ENCODE assay signal across 21 cellular contexts in genomic region chr3:40597441-40597840, GRCh38.
DNase-seq lines count a peak whose midpoint lies in the region; ATAC-seq, FAIRE-seq and TF ChIP-seq lines count a peak whose summit lies in the region.
"Had no signal": no experiment of that assay in that cellular context is flagged by ENCODE, and none has a peak within 500 bp of the region (broad histone marks: within the 10 kb centered on the region; RNA-seq: fewer than 3 reads in every experiment).

No MANE protein-coding gene starts in this region.

- no peaks in the 10 kb centered on the region for H3K9me3 Mint-ChIP-seq in activated naive CD8-positive, alpha-beta T cell treated with anti-CD3 and anti-CD28 coated beads, Interleukin-2, amount 50 U/mL, for 24 hours
- no peaks in the 10 kb centered on the region for H3K9me3 Mint-ChIP-seq in activated naive CD8-positive, alpha-beta T cell treated with anti-CD3 and anti-CD28 coated beads for 36 hours
- H3K9me3 Mint-ChIP-seq: activated naive CD8-positive, alpha-beta T cell treated with anti-CD3 and anti-CD28 coated beads, Interleukin-2, amount 10 ng/mL, durations not matched to agents 7 days and 5 days had no signal

- peak; percentile 66 for ATAC-seq in activated naive CD8-positive, alpha-beta T cell treated with anti-CD3 and anti-CD28 coated beads, Interleukin-2, amount 50 U/mL, for 24 hours

- TF ChIP-seq CTCF in fibroblast of mammary gland (conservative IDR thresholded peaks at IDR 0.05; ENCODE audit: control insufficient read depth, insufficient read depth, low read depth, low read length) (no peak), D721Med (IDR thresholded peaks at IDR 0.05; ENCODE audit: insufficient read depth, missing control alignments) (no peak)

- no peaks in the 10 kb centered on the region for H3K36me3 Mint-ChIP-seq in activated naive CD8-positive, alpha-beta T cell treated with anti-CD3 and anti-CD28 coated beads, Interleukin-2, amount 50 U/mL, for 24 hours (ENCODE audit: low read depth)
- no peaks in the 10 kb centered on the region for H3K36me3 Mint-ChIP-seq in activated naive CD8-positive, alpha-beta T cell treated with anti-CD3 and anti-CD28 coated beads for 36 hours
- H3K36me3 Mint-ChIP-seq: activated naive CD8-positive, alpha-beta T cell treated with anti-CD3 and anti-CD28 coated beads, Interleukin-2, amount 10 ng/mL, durations not matched to agents 7 days and 5 days; IgD-negative memory B cell had no signal

- no peaks in the 10 kb centered on the region for H3K4me1 Mint-ChIP-seq in activated naive CD8-positive, alpha-beta T cell treated with anti-CD3 and anti-CD28 coated beads, Interleukin-2, amount 50 U/mL, for 24 hours
- H3K4me1 Mint-ChIP-seq in activated naive CD8-positive, alpha-beta T cell treated with anti-CD3 and anti-CD28 coated beads for 36 hours, result no peaks in the 10 kb centered on the region

- H3K4me3 ChIP-seq in fibroblast of mammary gland (ENCODE audit: control insufficient read depth, low read depth, low read length), result no peak overlapping the region
- H3K4me3 ChIP-seq: esophagus muscularis mucosa, left ventricle myocardium inferior, suprapubic skin, vagina had no signal

- H3K27me3 Mint-ChIP-seq in activated naive CD8-positive, alpha-beta T cell treated with anti-CD3 and anti-CD28 coated beads, Interleukin-2, amount 50 U/mL, for 24 hours, result peaks cover 24% of the 10 kb centered on the region
- H3K27me3 Mint-ChIP-seq in activated naive CD8-positive, alpha-beta T cell treated with anti-CD3 and anti-CD28 coated beads for 36 hours, result peaks cover 26% of the 10 kb centered on the region

- no peak overlapping the region for H3K4me3 Mint-ChIP-seq in activated naive CD8-positive, alpha-beta T cell treated with anti-CD3 and anti-CD28 coated beads, Interleukin-2, amount 50 U/mL, for 24 hours
- H3K4me3 Mint-ChIP-seq in activated naive CD8-positive, alpha-beta T cell treated with anti-CD3 and anti-CD28 coated beads for 36 hours, result no peak overlapping the region
- H3K4me3 Mint-ChIP-seq: activated naive CD8-positive, alpha-beta T cell treated with anti-CD3 and anti-CD28 coated beads, Interleukin-2, amount 10 ng/mL, durations not matched to agents 7 days and 5 days; IgD-negative memory B cell had no signal

- no peak for FAIRE-seq in D721Med (lab: Jason Lieb, UNC)

- DNase-seq in activated naive CD8-positive, alpha-beta T cell treated with anti-CD3 and anti-CD28 coated beads, Interleukin-2, amount 50 U/mL, for 24 hours, result no peak
- DNase-seq in activated naive CD8-positive, alpha-beta T cell treated with anti-CD3 and anti-CD28 coated beads for 36 hours, result no peak
- DNase-seq in SW480 (ENCODE audit: low spot score) (peak; percentile 72), fibroblast of mammary gland (ENCODE audit: low read depth) (peak; percentile 19), D721Med (ENCODE audit: insufficient read length, low spot score) (no peak), cerebellar nuclear complex (lab: John Stamatoyannopoulos, UW) (no peak), anterior cingulate cortex (lab: John Stamatoyannopoulos, UW) (no peak)
- DNase-seq in activated effector memory CD4-positive, alpha-beta T cell treated with anti-CD3 and anti-CD28 coated beads, Interleukin-2, amount 50 U/mL, for 16 hours, result no peak
- DNase-seq: activated naive CD8-positive, alpha-beta T cell treated with anti-CD3 and anti-CD28 coated beads, Interleukin-2, amount 10 ng/mL, durations not matched to agents 7 days and 5 days; activated T-cell treated with anti-CD3 and anti-CD28 coated beads, Interleukin-2, amount 50 U/mL, for 48 hours; central memory CD4-positive, alpha-beta T cell; DMS 273 treated with DMSO at 0.1 percent for 48 hours; effector CD4-positive, alpha-beta T cell; left ventricle myocardium inferior; NCI-H2029; NCI-H446 treated with DMSO at 0.1 percent for 48 hours; stimulated activated CD4-positive, alpha-beta T cell treated with anti-CD3 and anti-CD28 coated beads, Interleukin-12 subunit alpha, Interleukin-12 subunit beta, amount 100 ng/mL, for 4 hours had no signal

- H3K27ac Mint-ChIP-seq in activated naive CD8-positive, alpha-beta T cell treated with anti-CD3 and anti-CD28 coated beads, Interleukin-2, amount 50 U/mL, for 24 hours, result no peak overlapping the region
- no peak overlapping the region for H3K27ac Mint-ChIP-seq in activated naive CD8-positive, alpha-beta T cell treated with anti-CD3 and anti-CD28 coated beads for 36 hours
- H3K27ac Mint-ChIP-seq: activated naive CD8-positive, alpha-beta T cell treated with anti-CD3 and anti-CD28 coated beads, Interleukin-2, amount 10 ng/mL, durations not matched to agents 7 days and 5 days; IgD-negative memory B cell had no signal

Comparison
In these comparisons a context has a peak if more than half of its experiments do, and no peak if none do; other contexts are left out.
1. DNase-seq: peak in SW480 (single experiment) and fibroblast of mammary gland (single experiment); none in activated naive CD8-positive, alpha-beta T cell treated with anti-CD3 and anti-CD28 coated beads, Interleukin-2, amount 50 U/mL, for 24 hours (single experiment), activated naive CD8-positive, alpha-beta T cell treated with anti-CD3 and anti-CD28 coated beads for 36 hours (single experiment), activated effector memory CD4-positive, alpha-beta T cell treated with anti-CD3 and anti-CD28 coated beads, Interleukin-2, amount 50 U/mL, for 16 hours (single experiment), D721Med (single experiment), cerebellar nuclear complex (0 of 2) and anterior cingulate cortex (0 of 58).